Comparison of ENCODE assay signal across 1 cellular context in genomic region chr15:76114561-76114960, GRCh38.
A peak's percentile ranks its signal among the peaks of the same experiment; 100 is the strongest.
TF ChIP-seq lines count a peak whose summit lies in the region.

No MANE protein-coding gene starts in this region.

TF ChIP-seq in K562, 482 proteins besides CTCF, POLR2A, EP300 and RAD21:
- TF ChIP-seq ZBTB40 (IDR thresholded peaks at IDR 0.05) (no peak), ZBTB40 (CRISPR knock-in tag; IDR thresholded peaks at IDR 0.05) (no peak), CEBPB (tag; IDR thresholded peaks at IDR 0.05) (peak; percentile 79), ZNF76 (CRISPR knock-in tag; IDR thresholded peaks at IDR 0.05; ENCODE audit: borderline replicate concordance) (no peak), CEBPG (CRISPR knock-in tag; IDR thresholded peaks at IDR 0.05) (no peak), CEBPG (tag; conservative IDR thresholded peaks at IDR 0.05 in 1 of 2, IDR thresholded peaks at IDR 0.05 in 1 of 2) (peak; percentile 35 to 61; a peak in 2 of 4 replicates)
